25 cellular contexts compared by ENCODE assay signal in the genomic region with DNA sequence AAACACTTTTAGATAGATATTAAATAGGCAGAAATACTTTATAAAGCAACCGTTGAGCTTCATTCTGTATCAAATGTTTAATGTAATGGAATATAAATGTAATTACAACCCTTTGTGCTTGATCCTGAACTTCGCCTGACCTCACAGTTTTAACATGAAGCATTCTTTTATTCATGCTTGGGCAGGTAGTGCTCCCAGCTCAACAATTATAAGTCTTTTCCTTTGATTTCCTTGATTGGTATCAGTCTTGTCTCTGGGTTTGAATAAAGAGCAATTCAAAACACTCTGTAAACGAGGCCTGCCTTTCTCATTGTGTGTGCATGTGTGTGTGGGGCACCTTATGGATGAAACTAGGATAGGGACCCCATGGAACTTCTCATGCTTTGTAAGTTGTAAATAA. TPM values are rescaled to one million over a fixed set of nuclear protein-coding genes. Genes with fewer than 3 reads are reported as not detected.
DNase-seq lines count a peak whose midpoint lies in the region; FAIRE-seq and TF ChIP-seq lines count a peak whose summit lies in the region.
"Had no signal": no experiment of that assay in that cellular context is flagged by ENCODE, and none has a peak within 500 bp of the region (broad histone marks: within the 10 kb centered on the region; RNA-seq: fewer than 3 reads in every experiment).

No MANE protein-coding gene starts in this region.

- no peak overlapping the region for H3K56ac ChIP-seq in mesendoderm (ENCODE audit: low read length)

- no peak for DNase-seq in activated naive CD4-positive, alpha-beta T cell treated with anti-CD3 and anti-CD28 coated beads, Interleukin-2, amount 50 U/mL, for 16 hours
- DNase-seq in bronchial epithelial cell (ENCODE audit: low read depth) (peak; percentile 47), mesendoderm (no peak), SK-N-DZ (ENCODE audit: low spot score) (no peak), dermis blood vessel endothelial cell (no peak), HT-29 (ENCODE audit: low spot score) (no peak), NCI-H2227 treated with DMSO at 0.1 percent for 48 hours (lab: John Stamatoyannopoulos, UW) (no peak)
- DNase-seq: activated CD8-positive, alpha-beta T cell treated with anti-CD3 and anti-CD28 coated beads, Interleukin-2, amount 10 ng/mL, durations not matched to agents 7 days and 5 days; amygdala; CD4-positive, alpha-beta memory T cell; head of caudate nucleus; kidney; naive thymus-derived CD4-positive, alpha-beta T cell; NCI-H146; NCI-H82; nucleus accumbens; psoas muscle; RPMI8226; SK-N-SH; stimulated activated naive B cell treated with anti-CD40 and anti-IgM and Interleukin-4, amounts not matched to agents 10 μg/mL and 1 μg/mL and 100 μg/mL, for 72 hours; substantia nigra; upper lobe of right lung had no signal

- no peak overlapping the region for H2BK5ac ChIP-seq in mesendoderm (ENCODE audit: low read length)

- no peaks in the 10 kb centered on the region for H3K4me1 ChIP-seq in mesendoderm (ENCODE audit: control insufficient read depth, low read depth, low read length)

- H3K18ac ChIP-seq in mesendoderm (ENCODE audit: low read length) = peak overlapping the region; percentile 22

- H3K4me3 ChIP-seq in bronchial epithelial cell (ENCODE audit: low read depth, low read length) = no peak overlapping the region
- no peak overlapping the region for H3K4me3 ChIP-seq in mesendoderm (ENCODE audit: low read length)
- H3K4me3 ChIP-seq: psoas muscle, upper lobe of right lung had no signal

- no peaks in the 10 kb centered on the region for H3K27me3 ChIP-seq in bronchial epithelial cell (ENCODE audit: control insufficient read depth, insufficient read depth, low read length)
- no peaks in the 10 kb centered on the region for H3K27me3 ChIP-seq in mesendoderm (ENCODE audit: insufficient read depth, low read length, poor library complexity)
- H3K27me3 ChIP-seq: upper lobe of right lung had no signal

- no peak for FAIRE-seq in bronchial epithelial cell (lab: Jason Lieb, UNC)
- FAIRE-seq: A204.1 had no signal

- no peaks in the 10 kb centered on the region for H3K9me3 Mint-ChIP-seq in activated naive CD4-positive, alpha-beta T cell treated with anti-CD3 and anti-CD28 coated beads, Interleukin-2, amount 50 U/mL, for 24 hours
- H3K9me3 Mint-ChIP-seq: activated naive CD4-positive, alpha-beta T cell treated with anti-CD3 and anti-CD28 coated beads, Interleukin-2, amount 50 U/mL, for 72 hours; CD4-positive, alpha-beta memory T cell; naive thymus-derived CD4-positive, alpha-beta T cell; stimulated activated naive B cell treated with anti-CD40 and anti-IgM and Interleukin-4, amounts not matched to agents 10 μg/mL and 1 μg/mL and 100 μg/mL, for 72 hours had no signal

- peaks cover 86% of the 10 kb centered on the region for H3K4me1 Mint-ChIP-seq in activated naive CD4-positive, alpha-beta T cell treated with anti-CD3 and anti-CD28 coated beads, Interleukin-2, amount 50 U/mL, for 24 hours

- no peak overlapping the region for H4K5ac ChIP-seq in mesendoderm (ENCODE audit: low read length)

- H2BK15ac ChIP-seq in mesendoderm (replicated peaks; ENCODE audit: low read depth) = no peak overlapping the region

- H3K79me2 ChIP-seq in mesendoderm (ENCODE audit: control insufficient read depth, insufficient read depth, low read length) = peaks cover 69% of the 10 kb centered on the region

- H3K36me3 ChIP-seq in bronchial epithelial cell (ENCODE audit: control insufficient read depth, insufficient read depth, low read length) = no peaks in the 10 kb centered on the region
- no peaks in the 10 kb centered on the region for H3K36me3 ChIP-seq in mesendoderm (ENCODE audit: control insufficient read depth, insufficient read depth, low read length)
- H3K36me3 ChIP-seq: upper lobe of right lung had no signal

- no CpG with 5 or more reads among the region's 3 CpGs for WGBS in mesendoderm (ENCODE audit: extremely low coverage, insufficient coverage, low lambda C conversion rate)

- H3K27ac Mint-ChIP-seq in activated naive CD4-positive, alpha-beta T cell treated with anti-CD3 and anti-CD28 coated beads, Interleukin-2, amount 50 U/mL, for 24 hours = peak overlapping the region; percentile 1
- H3K27ac Mint-ChIP-seq: activated CD8-positive, alpha-beta T cell treated with anti-CD3 and anti-CD28 coated beads, Interleukin-2, amount 10 ng/mL, durations not matched to agents 7 days and 5 days; activated naive CD4-positive, alpha-beta T cell treated with anti-CD3 and anti-CD28 coated beads, Interleukin-2, amount 50 U/mL, for 72 hours; stimulated activated naive B cell treated with anti-CD40 and anti-IgM and Interleukin-4, amounts not matched to agents 10 μg/mL and 1 μg/mL and 100 μg/mL, for 72 hours had no signal

- H3K79me1 ChIP-seq in mesendoderm (ENCODE audit: low read length) = peaks cover 2% of the 10 kb centered on the region

- no peaks in the 10 kb centered on the region for H3K27me3 Mint-ChIP-seq in activated naive CD4-positive, alpha-beta T cell treated with anti-CD3 and anti-CD28 coated beads, Interleukin-2, amount 50 U/mL, for 24 hours
- H3K27me3 Mint-ChIP-seq: CD4-positive, alpha-beta memory T cell; naive thymus-derived CD4-positive, alpha-beta T cell; stimulated activated naive B cell treated with anti-CD40 and anti-IgM and Interleukin-4, amounts not matched to agents 10 μg/mL and 1 μg/mL and 100 μg/mL, for 72 hours had no signal

- no peak overlapping the region for H3K4me3 Mint-ChIP-seq in activated naive CD4-positive, alpha-beta T cell treated with anti-CD3 and anti-CD28 coated beads, Interleukin-2, amount 50 U/mL, for 24 hours
- H3K4me3 Mint-ChIP-seq: activated CD8-positive, alpha-beta T cell treated with anti-CD3 and anti-CD28 coated beads, Interleukin-2, amount 10 ng/mL, durations not matched to agents 7 days and 5 days; naive thymus-derived CD4-positive, alpha-beta T cell; stimulated activated naive B cell treated with anti-CD40 and anti-IgM and Interleukin-4, amounts not matched to agents 10 μg/mL and 1 μg/mL and 100 μg/mL, for 72 hours had no signal

- no peak overlapping the region for H4K8ac ChIP-seq in mesendoderm (ENCODE audit: low read depth, low read length)

- no peak for TF ChIP-seq CTCF in bronchial epithelial cell (IDR thresholded peaks at IDR 0.05; ENCODE audit: insufficient read depth, low read length, severe bottlenecking)

- H3K4me2 ChIP-seq in mesendoderm (ENCODE audit: low read length) = no peak overlapping the region
- H3K4me2 ChIP-seq: SK-N-SH had no signal

- H3K23ac ChIP-seq in mesendoderm (ENCODE audit: low read length) = no peak overlapping the region

- no peak overlapping the region for H2AK5ac ChIP-seq in mesendoderm (ENCODE audit: low read length)

- H3K27ac ChIP-seq in mesendoderm (ENCODE audit: low read depth, low read length) = no peak overlapping the region
- H3K27ac ChIP-seq: psoas muscle, upper lobe of right lung had no signal

- peaks cover 12% of the 10 kb centered on the region for H3K36me3 Mint-ChIP-seq in activated naive CD4-positive, alpha-beta T cell treated with anti-CD3 and anti-CD28 coated beads, Interleukin-2, amount 50 U/mL, for 24 hours

- H3K9ac ChIP-seq in mesendoderm (ENCODE audit: low read length) = no peak overlapping the region
- H3K9ac ChIP-seq: SK-N-SH had no signal

- no peak overlapping the region for H3K4ac ChIP-seq in mesendoderm (ENCODE audit: low read depth, low read length)

- no peak overlapping the region for H2BK120ac ChIP-seq in mesendoderm (ENCODE audit: low read depth, low read length)

RNA-seq across cellular contexts. Expression of a gene that starts 6.8 kb away (rescaled TPM):
- total RNA-seq in bronchial epithelial cell (33.0 and 41.9 TPM in 2 replicates), dermis blood vessel endothelial cell (24.7 and 37.3 TPM in 2 replicates)
- polyA plus RNA-seq in mesendoderm (2013, experiment 1 of 2) = 55.6 TPM
- polyA plus RNA-seq in mesendoderm (2013, experiment 2 of 2) = 55.1 TPM
- 64.5 and 70.8 TPM in 2 replicates for polyA plus RNA-seq in SK-N-DZ (2014; cell fraction: cytosol; rRNA removed)
- polyA plus RNA-seq in SK-N-DZ (2014; cell fraction: nucleus; rRNA removed) = 65.8 and 73.8 TPM in 2 replicates
- 55.3 and 60.0 TPM in 2 replicates for total RNA-seq in HT-29 (2014; rRNA removed; shearing (Covaris generic))
